19 cellular contexts compared by ENCODE assay signal in genomic region chr17:21724216-21725006, GRCh38. TPM values are rescaled to one million over a fixed set of nuclear protein-coding genes. Genes with fewer than 3 reads are reported as not detected.
"Had no signal": no experiment of that assay in that cellular context is flagged by ENCODE, and none has a peak within 500 bp of the region (broad histone marks: within the 10 kb centered on the region; RNA-seq: fewer than 3 reads in every experiment).

No MANE protein-coding gene starts in this region.

RNA-seq across cellular contexts. Expression of gene KCNJ18, which starts 32.1 kb away (rescaled TPM):
- total RNA-seq: colonic mucosa, endodermal cell, esophagus mucosa, gastrocnemius medialis, glomerular endothelial cell, left ventricle myocardium superior, lower lobe of right lung, mononuclear cell, natural killer cell, occipital lobe, ovary, psoas muscle, renal cortical epithelial cell, right cardiac atrium, skeletal muscle tissue, stomach, subcutaneous adipose tissue, temporal lobe, thyroid gland had no signal
